13 cellular contexts compared by ENCODE assay signal in genomic region chr15:75659928-75660645, GRCh38.
A peak's percentile ranks its signal among the peaks of the same experiment; 100 is the strongest.
DNase-seq lines count a peak whose midpoint lies in the region; FAIRE-seq and TF ChIP-seq lines count a peak whose summit lies in the region.
"Had no signal": no experiment of that assay in that cellular context is flagged by ENCODE, and none has a peak within 500 bp of the region (broad histone marks: within the 10 kb centered on the region; RNA-seq: fewer than 3 reads in every experiment).

No MANE protein-coding gene starts in this region.

- TF ChIP-seq CTCF in GM20000 (IDR thresholded peaks at IDR 0.05; ENCODE audit: extremely low read depth, missing control alignments) = no peak

- FAIRE-seq in HTR-8/SVneo (lab: Jason Lieb, UNC) = peak; percentile 86

- H3K9ac ChIP-seq in adipocyte (ENCODE audit: low read length) (peak overlapping the region; percentile 80), stomach smooth muscle (ENCODE audit: low read length in 2 of 2) (peak overlapping the region in 1 of 2 donors; percentile 51)

- H3K9me3 ChIP-seq in adipocyte (ENCODE audit: control insufficient read depth, low read length) (no peaks in the 10 kb centered on the region), stomach smooth muscle (ENCODE audit: control insufficient read depth in 2 of 2, low read length in 2 of 2) (no peaks in the 10 kb centered on the region), HAP-1 (no peaks in the 10 kb centered on the region)

- H3K27ac ChIP-seq in layer of hippocampus (ENCODE audit: low read depth, low read length) = peak overlapping the region; percentile 54
- H3K27ac ChIP-seq in stomach smooth muscle (ENCODE audit: low read length) = peak overlapping the region; percentile 93
- H3K27ac ChIP-seq: SK-N-MC had no signal

- DNase-seq in HTR-8/SVneo (ENCODE audit: insufficient read length, low spot score) (no peak), adipocyte (ENCODE audit: low read depth) (no peak), GM20000 (ENCODE audit: low spot score) (no peak), HAP-1 (ENCODE audit: low spot score in 2 of 2) (no peak), activated gamma-delta T cell treated with Interleukin-2 at 50 U/mL for 16 hours (no peak), RKO (ENCODE audit: low spot score) (no peak)
- DNase-seq: activated CD4-positive, CD25-positive, alpha-beta regulatory T cell treated with anti-CD3 and anti-CD28 coated beads, Interleukin-2, amount 50 U/mL, for 72 hours; activated gamma-delta T cell; DND-41; natural killer cell had no signal

- no peak overlapping the region for H3K4me3 ChIP-seq in adipocyte (ENCODE audit: low read length)
- H3K4me3 ChIP-seq in stomach smooth muscle (ENCODE audit: low read length in 2 of 2) = peak overlapping the region in 1 of 2 donors; percentile 52
- no peak overlapping the region for H3K4me3 ChIP-seq in HAP-1
- H3K4me3 ChIP-seq: SK-N-MC had no signal

- in situ Hi-C loops in HAP-1 (cut with MboI; ENCODE audit: low sequenced_read_pairs) = no loop called here

- H3K36me3 ChIP-seq in adipocyte (ENCODE audit: control insufficient read depth, insufficient read depth, low read length, severe bottlenecking) (peaks cover 48% of the 10 kb centered on the region), stomach smooth muscle (ENCODE audit: control insufficient read depth in 2 of 2, insufficient read depth in 2 of 2, low read length in 2 of 2) (peaks cover 25 to 32% of the 10 kb centered on the region in 2 donors), HAP-1 (replicated peaks) (peaks cover 15% of the 10 kb centered on the region; the same call in 1 of the 2 replicates)

- H3K27me3 ChIP-seq in adipocyte (replicated peaks; ENCODE audit: control insufficient read depth, insufficient read depth, low read length) (no peaks in the 10 kb centered on the region), layer of hippocampus (ENCODE audit: control insufficient read depth, insufficient read depth, low read length) (no peaks in the 10 kb centered on the region), stomach smooth muscle (ENCODE audit: control insufficient read depth in 1 of 2, insufficient read depth in 2 of 2, low read length in 2 of 2) (no peaks in the 10 kb centered on the region), HAP-1 (ENCODE audit: low read depth) (no peaks in the 10 kb centered on the region)

- H3K4me1 ChIP-seq in adipocyte (ENCODE audit: control insufficient read depth, insufficient read depth, low read length) = peaks cover 35% of the 10 kb centered on the region
- H3K4me1 ChIP-seq in stomach smooth muscle (ENCODE audit: control insufficient read depth, insufficient read depth, low read length) = peaks cover 48% of the 10 kb centered on the region
- no peaks in the 10 kb centered on the region for H3K4me1 ChIP-seq in HAP-1
